ENCODE assay signal across 1 cellular context in genomic region chr22:17939011-17939410, GRCh38.
TF ChIP-seq lines count a peak whose summit lies in the region.

No MANE protein-coding gene starts in this region.

TF ChIP-seq in GM12878, 131 proteins besides CTCF, POLR2A, EP300 and RAD21 (continued from another document):
- TF ChIP-seq E2F4 (IDR thresholded peaks at IDR 0.05; ENCODE audit: low read depth, low read length): no peak
- no peak for TF ChIP-seq KDM1A (IDR thresholded peaks at IDR 0.05; ENCODE audit: borderline replicate concordance)
- TF ChIP-seq ZNF592 (IDR thresholded peaks at IDR 0.05): no peak
- TF ChIP-seq TCF7 (IDR thresholded peaks at IDR 0.05; ENCODE audit: borderline replicate concordance): no peak
- no peak for TF ChIP-seq NR2F1 (conservative IDR thresholded peaks at IDR 0.05)
- no peak for TF ChIP-seq ZNF622 (IDR thresholded peaks at IDR 0.05)
- no peak for TF ChIP-seq E4F1 (IDR thresholded peaks at IDR 0.05; ENCODE audit: borderline replicate concordance, partially characterized antibody)
- TF ChIP-seq MEF2A (IDR thresholded peaks at IDR 0.05; ENCODE audit: insufficient read depth, low read depth, low read length): no peak
- TF ChIP-seq IRF5 (IDR thresholded peaks at IDR 0.05; ENCODE audit: borderline replicate concordance): no peak
